In genomic region chr2:206993512-206993911, GRCh38 we compare ENCODE assay signal across 16 cellular contexts. TPM values are rescaled to one million over a fixed set of nuclear protein-coding genes. Genes with fewer than 3 reads are reported as not detected.
"Had no signal": no experiment of that assay in that cellular context is flagged by ENCODE, and none has a peak within 500 bp of the region (broad histone marks: within the 10 kb centered on the region; RNA-seq: fewer than 3 reads in every experiment).

No MANE protein-coding gene starts in this region.

- DNase-seq: activated CD4-positive, alpha-beta T cell treated with anti-CD3 and anti-CD28 coated beads, Interleukin-2, amount 50 U/mL, for 48 hours; activated effector memory CD4-positive, alpha-beta T cell treated with anti-CD3 and anti-CD28 coated beads, Interleukin-2, amount 50 U/mL, for 16 hours; activated T-cell treated with anti-CD3 and anti-CD28 coated beads, Interleukin-2, amount 50 U/mL, for 4 hours; amniotic stem cell; effector memory CD4-positive, alpha-beta T cell; kidney; stimulated activated CD4-positive, alpha-beta T cell treated with anti-CD3 and anti-CD28 coated beads, Interleukin-4, amount 100 ng/mL, for 4 hours; stimulated activated naive CD8-positive, alpha-beta T cell treated with anti-CD3 and anti-CD28 coated beads, Interleukin-15, amount 100 ng/mL, for 72 hours had no signal

- H3K4me2 ChIP-seq: neural progenitor cell had no signal

- H3K4me1 ChIP-seq: body of pancreas, neural progenitor cell had no signal

- H3K36me3 ChIP-seq: gastroesophageal sphincter, neural progenitor cell, thyroid gland had no signal

- H3K9me3 ChIP-seq: body of pancreas, gastroesophageal sphincter, thyroid gland had no signal

- H3K27ac Mint-ChIP-seq: activated naive CD4-positive, alpha-beta T cell treated with anti-CD3 and anti-CD28 coated beads, Interleukin-2, amount 50 U/mL, for 72 hours; neural progenitor cell; stimulated activated naive CD8-positive, alpha-beta T cell treated with anti-CD3 and anti-CD28 coated beads, Interleukin-15, amount 100 ng/mL, for 72 hours had no signal

- FAIRE-seq: kidney had no signal

- H3K4me3 ChIP-seq: body of pancreas, gastroesophageal sphincter, neural progenitor cell, skin epidermis, thyroid gland had no signal

- H3K4me1 Mint-ChIP-seq: central memory CD8-positive, alpha-beta T cell; neural progenitor cell had no signal

- H3K27me3 Mint-ChIP-seq: stimulated activated naive CD8-positive, alpha-beta T cell treated with anti-CD3 and anti-CD28 coated beads, Interleukin-15, amount 100 ng/mL, for 72 hours had no signal

- ATAC-seq: activated CD4-positive, CD25-positive, alpha-beta regulatory T cell treated with anti-CD3 and anti-CD28 coated beads, Interleukin-2, amount 50 U/mL, for 24 hours; activated naive CD4-positive, alpha-beta T cell treated with anti-CD3 and anti-CD28 coated beads, Interleukin-2, amount 50 U/mL, for 72 hours; activated T-cell treated with anti-CD3 and anti-CD28 coated beads, Interleukin-2, amount 50 U/mL, for 4 hours; body of pancreas; gastroesophageal sphincter; stimulated activated naive CD8-positive, alpha-beta T cell treated with anti-CD3 and anti-CD28 coated beads, Interleukin-15, amount 100 ng/mL, for 72 hours had no signal

- H3K36me3 Mint-ChIP-seq: activated naive CD4-positive, alpha-beta T cell treated with anti-CD3 and anti-CD28 coated beads, Interleukin-2, amount 50 U/mL, for 72 hours; neural progenitor cell had no signal

- H3K9me3 Mint-ChIP-seq: activated naive CD4-positive, alpha-beta T cell treated with anti-CD3 and anti-CD28 coated beads, Interleukin-2, amount 50 U/mL, for 72 hours; central memory CD8-positive, alpha-beta T cell had no signal

- H2AFZ ChIP-seq: neural progenitor cell had no signal

- H3K27ac ChIP-seq: body of pancreas, gastroesophageal sphincter, neural progenitor cell, skin epidermis, thyroid gland had no signal

- H3K27me3 ChIP-seq: body of pancreas, gastroesophageal sphincter, neural progenitor cell, thyroid gland had no signal

- H3K4me3 Mint-ChIP-seq: activated T-cell treated with anti-CD3 and anti-CD28 coated beads, Interleukin-2, amount 50 U/mL, for 4 hours; central memory CD8-positive, alpha-beta T cell; neural progenitor cell; stimulated activated naive CD8-positive, alpha-beta T cell treated with anti-CD3 and anti-CD28 coated beads, Interleukin-15, amount 100 ng/mL, for 72 hours had no signal

RNA-seq across cellular contexts. Expression of gene CPO, which starts 54.2 kb away (rescaled TPM):
- total RNA-seq: activated naive CD4-positive, alpha-beta T cell treated with anti-CD3 and anti-CD28 coated beads, Interleukin-2, amount 50 U/mL, for 72 hours; activated T-cell treated with anti-CD3 and anti-CD28 coated beads, Interleukin-2, amount 50 U/mL, for 4 hours; body of pancreas had no signal
